In the genomic region with DNA sequence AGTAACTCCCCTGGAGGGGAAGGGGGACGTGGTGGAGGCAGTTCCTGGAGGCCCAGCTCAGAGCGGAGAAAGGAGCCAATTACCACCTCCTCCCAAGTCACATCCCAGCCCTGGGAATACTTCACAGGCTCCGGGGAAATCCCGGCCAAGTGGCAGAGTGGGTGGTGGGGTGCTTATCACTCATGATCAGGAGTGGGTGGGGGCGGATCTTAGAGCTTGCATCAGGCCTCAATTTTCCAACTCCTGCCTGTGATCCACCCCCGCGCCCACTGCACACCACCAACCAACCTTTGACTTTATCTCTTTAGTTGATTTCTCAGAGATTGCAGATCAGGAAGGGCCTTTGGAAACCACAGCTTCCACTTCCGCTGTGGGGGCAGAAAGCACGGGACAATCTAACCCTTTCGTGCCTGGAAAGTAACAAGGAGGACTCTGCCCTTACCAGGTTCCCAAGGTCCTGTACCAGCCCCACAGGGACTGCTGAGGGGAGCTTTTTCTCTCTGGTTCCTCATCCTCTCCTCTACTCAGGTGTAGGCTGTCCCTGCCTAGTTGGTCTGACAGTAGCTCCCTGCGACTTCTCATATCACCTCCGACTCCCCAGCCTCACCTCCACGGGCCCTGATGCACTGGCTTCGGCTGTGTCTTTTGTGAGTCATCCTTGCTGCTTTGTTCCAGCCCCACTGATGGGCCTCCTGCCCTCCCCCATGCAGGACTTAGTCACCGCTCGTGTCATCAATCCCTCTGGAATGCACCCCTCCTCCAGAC, we compare ENCODE assay signal across 1 cellular context.
TF ChIP-seq lines count a peak whose summit lies in the region.

No MANE protein-coding gene starts in this region.

TF ChIP-seq in HepG2, 621 proteins besides CTCF, POLR2A, EP300 and RAD21 (continued from another document and continues in another):
- TF ChIP-seq SRSF1 (optimal IDR thresholded peaks at IDR 0.05; ENCODE audit: low read depth, low read length), result peak; percentile 61
- TF ChIP-seq SETDB1 (CRISPR knock-in tag; IDR thresholded peaks at IDR 0.05; ENCODE audit: borderline replicate concordance), result no peak
- TF ChIP-seq ZNF749 (CRISPR knock-in tag; IDR thresholded peaks at IDR 0.05; ENCODE audit: borderline replicate concordance), result no peak
- TF ChIP-seq EEA1 (CRISPR knock-in tag; IDR thresholded peaks at IDR 0.05; ENCODE audit: borderline replicate concordance), result 0 out of 2 replicates have a peak, but pooled peaks have one; percentile 35
- TF ChIP-seq ZNF263 (CRISPR knock-in tag; IDR thresholded peaks at IDR 0.05), result peak; percentile 80
- TF ChIP-seq SRSF9 (IDR thresholded peaks at IDR 0.05; ENCODE audit: borderline replicate concordance, insufficient read depth, low read depth, low read length, poor library complexity, severe bottlenecking), result no peak
- TF ChIP-seq ATF2 (CRISPR knock-in tag; IDR thresholded peaks at IDR 0.05), result peak; percentile 66; the same call in 1 of the 2 replicates
- no peak for TF ChIP-seq ZNF180 (CRISPR knock-in tag; IDR thresholded peaks at IDR 0.05; ENCODE audit: borderline replicate concordance, low read depth)
- no peak for TF ChIP-seq ZNF747 (CRISPR knock-in tag; IDR thresholded peaks at IDR 0.05; ENCODE audit: borderline replicate concordance)
- no peak for TF ChIP-seq MTF2 (CRISPR knock-in tag; IDR thresholded peaks at IDR 0.05; ENCODE audit: borderline replicate concordance)
- TF ChIP-seq ZNF124 (CRISPR knock-in tag; IDR thresholded peaks at IDR 0.05), result no peak
- TF ChIP-seq, protein P1, sequence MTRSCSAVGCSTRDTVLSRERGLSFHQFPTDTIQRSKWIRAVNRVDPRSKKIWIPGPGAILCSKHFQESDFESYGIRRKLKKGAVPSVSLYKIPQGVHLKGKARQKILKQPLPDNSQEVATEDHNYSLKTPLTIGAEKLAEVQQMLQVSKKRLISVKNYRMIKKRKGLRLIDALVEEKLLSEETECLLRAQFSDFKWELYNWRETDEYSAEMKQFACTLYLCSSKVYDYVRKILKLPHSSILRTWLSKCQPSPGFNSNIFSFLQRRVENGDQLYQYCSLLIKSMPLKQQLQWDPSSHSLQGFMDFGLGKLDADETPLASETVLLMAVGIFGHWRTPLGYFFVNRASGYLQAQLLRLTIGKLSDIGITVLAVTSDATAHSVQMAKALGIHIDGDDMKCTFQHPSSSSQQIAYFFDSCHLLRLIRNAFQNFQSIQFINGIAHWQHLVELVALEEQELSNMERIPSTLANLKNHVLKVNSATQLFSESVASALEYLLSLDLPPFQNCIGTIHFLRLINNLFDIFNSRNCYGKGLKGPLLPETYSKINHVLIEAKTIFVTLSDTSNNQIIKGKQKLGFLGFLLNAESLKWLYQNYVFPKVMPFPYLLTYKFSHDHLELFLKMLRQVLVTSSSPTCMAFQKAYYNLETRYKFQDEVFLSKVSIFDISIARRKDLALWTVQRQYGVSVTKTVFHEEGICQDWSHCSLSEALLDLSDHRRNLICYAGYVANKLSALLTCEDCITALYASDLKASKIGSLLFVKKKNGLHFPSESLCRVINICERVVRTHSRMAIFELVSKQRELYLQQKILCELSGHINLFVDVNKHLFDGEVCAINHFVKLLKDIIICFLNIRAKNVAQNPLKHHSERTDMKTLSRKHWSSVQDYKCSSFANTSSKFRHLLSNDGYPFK (CRISPR knock-in tag; IDR thresholded peaks at IDR 0.05; ENCODE audit: borderline replicate concordance), result peak; percentile 38; the same call in 1 of the 2 replicates
- peak; percentile 6 for TF ChIP-seq ZEB1 (IDR thresholded peaks at IDR 0.05; ENCODE audit: insufficient replicate concordance, low read depth)
- peak; percentile 57; the same call in 1 of the 2 replicates for TF ChIP-seq ZNF274 (CRISPR knock-in tag; IDR thresholded peaks at IDR 0.05)
- TF ChIP-seq NFIB (CRISPR knock-in tag; IDR thresholded peaks at IDR 0.05; ENCODE audit: borderline replicate concordance), result no peak
- TF ChIP-seq, protein P2, sequence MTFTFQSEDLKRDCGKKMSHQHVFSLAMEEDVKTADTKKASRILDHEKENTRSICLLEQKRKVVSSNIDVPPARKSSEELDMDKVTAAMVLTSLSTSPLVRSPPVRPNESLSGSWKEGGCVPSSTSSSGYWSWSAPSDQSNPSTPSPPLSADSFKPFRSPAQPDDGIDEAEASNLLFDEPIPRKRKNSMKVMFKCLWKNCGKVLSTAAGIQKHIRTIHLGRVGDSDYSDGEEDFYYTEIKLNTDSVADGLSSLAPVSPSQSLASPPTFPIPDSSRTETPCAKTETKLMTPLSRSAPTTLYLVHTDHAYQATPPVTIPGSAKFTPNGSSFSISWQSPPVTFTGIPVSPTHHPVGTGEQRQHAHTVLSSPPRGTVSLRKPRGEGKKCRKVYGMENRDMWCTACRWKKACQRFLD (CRISPR knock-in tag; IDR thresholded peaks at IDR 0.05; ENCODE audit: borderline replicate concordance), result no peak
- TF ChIP-seq ZNF629 (CRISPR knock-in tag; conservative IDR thresholded peaks at IDR 0.05), result no peak; the same call in 1 of the 2 replicates
- TF ChIP-seq, protein P3, sequence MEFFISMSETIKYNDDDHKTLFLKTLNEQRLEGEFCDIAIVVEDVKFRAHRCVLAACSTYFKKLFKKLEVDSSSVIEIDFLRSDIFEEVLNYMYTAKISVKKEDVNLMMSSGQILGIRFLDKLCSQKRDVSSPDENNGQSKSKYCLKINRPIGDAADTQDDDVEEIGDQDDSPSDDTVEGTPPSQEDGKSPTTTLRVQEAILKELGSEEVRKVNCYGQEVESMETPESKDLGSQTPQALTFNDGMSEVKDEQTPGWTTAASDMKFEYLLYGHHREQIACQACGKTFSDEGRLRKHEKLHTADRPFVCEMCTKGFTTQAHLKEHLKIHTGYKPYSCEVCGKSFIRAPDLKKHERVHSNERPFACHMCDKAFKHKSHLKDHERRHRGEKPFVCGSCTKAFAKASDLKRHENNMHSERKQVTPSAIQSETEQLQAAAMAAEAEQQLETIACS (CRISPR knock-in tag; IDR thresholded peaks at IDR 0.05), result no peak
- no peak for TF ChIP-seq PBX2 (CRISPR knock-in tag; IDR thresholded peaks at IDR 0.05)
- TF ChIP-seq, protein P4, sequence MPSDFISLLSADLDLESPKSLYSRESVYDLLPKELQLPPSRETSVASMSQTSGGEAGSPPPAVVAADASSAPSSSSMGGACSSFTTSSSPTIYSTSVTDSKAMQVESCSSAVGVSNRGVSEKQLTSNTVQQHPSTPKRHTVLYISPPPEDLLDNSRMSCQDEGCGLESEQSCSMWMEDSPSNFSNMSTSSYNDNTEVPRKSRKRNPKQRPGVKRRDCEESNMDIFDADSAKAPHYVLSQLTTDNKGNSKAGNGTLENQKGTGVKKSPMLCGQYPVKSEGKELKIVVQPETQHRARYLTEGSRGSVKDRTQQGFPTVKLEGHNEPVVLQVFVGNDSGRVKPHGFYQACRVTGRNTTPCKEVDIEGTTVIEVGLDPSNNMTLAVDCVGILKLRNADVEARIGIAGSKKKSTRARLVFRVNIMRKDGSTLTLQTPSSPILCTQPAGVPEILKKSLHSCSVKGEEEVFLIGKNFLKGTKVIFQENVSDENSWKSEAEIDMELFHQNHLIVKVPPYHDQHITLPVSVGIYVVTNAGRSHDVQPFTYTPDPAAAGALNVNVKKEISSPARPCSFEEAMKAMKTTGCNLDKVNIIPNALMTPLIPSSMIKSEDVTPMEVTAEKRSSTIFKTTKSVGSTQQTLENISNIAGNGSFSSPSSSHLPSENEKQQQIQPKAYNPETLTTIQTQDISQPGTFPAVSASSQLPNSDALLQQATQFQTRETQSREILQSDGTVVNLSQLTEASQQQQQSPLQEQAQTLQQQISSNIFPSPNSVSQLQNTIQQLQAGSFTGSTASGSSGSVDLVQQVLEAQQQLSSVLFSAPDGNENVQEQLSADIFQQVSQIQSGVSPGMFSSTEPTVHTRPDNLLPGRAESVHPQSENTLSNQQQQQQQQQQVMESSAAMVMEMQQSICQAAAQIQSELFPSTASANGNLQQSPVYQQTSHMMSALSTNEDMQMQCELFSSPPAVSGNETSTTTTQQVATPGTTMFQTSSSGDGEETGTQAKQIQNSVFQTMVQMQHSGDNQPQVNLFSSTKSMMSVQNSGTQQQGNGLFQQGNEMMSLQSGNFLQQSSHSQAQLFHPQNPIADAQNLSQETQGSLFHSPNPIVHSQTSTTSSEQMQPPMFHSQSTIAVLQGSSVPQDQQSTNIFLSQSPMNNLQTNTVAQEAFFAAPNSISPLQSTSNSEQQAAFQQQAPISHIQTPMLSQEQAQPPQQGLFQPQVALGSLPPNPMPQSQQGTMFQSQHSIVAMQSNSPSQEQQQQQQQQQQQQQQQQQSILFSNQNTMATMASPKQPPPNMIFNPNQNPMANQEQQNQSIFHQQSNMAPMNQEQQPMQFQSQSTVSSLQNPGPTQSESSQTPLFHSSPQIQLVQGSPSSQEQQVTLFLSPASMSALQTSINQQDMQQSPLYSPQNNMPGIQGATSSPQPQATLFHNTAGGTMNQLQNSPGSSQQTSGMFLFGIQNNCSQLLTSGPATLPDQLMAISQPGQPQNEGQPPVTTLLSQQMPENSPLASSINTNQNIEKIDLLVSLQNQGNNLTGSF (CRISPR knock-in tag; IDR thresholded peaks at IDR 0.05), result no peak
- 0 out of 2 replicates have a peak, but pooled peaks have one; percentile 62 for TF ChIP-seq ZNF136 (CRISPR knock-in tag; IDR thresholded peaks at IDR 0.05; ENCODE audit: low read depth)
- TF ChIP-seq DMAP1 (CRISPR knock-in tag; IDR thresholded peaks at IDR 0.05), result peak; percentile 82
- TF ChIP-seq KIAA2018 (CRISPR knock-in tag; IDR thresholded peaks at IDR 0.05; ENCODE audit: borderline replicate concordance), result no peak
- TF ChIP-seq, protein P5, sequence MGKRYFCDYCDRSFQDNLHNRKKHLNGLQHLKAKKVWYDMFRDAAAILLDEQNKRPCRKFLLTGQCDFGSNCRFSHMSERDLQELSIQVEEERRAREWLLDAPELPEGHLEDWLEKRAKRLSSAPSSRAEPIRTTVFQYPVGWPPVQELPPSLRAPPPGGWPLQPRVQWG (CRISPR knock-in tag; IDR thresholded peaks at IDR 0.05; ENCODE audit: borderline replicate concordance, low read depth), result no peak
- peak; percentile 98 for TF ChIP-seq BRD4 (CRISPR knock-in tag; IDR thresholded peaks at IDR 0.05)
- TF ChIP-seq KLF11 (CRISPR knock-in tag; IDR thresholded peaks at IDR 0.05), result 0 out of 2 replicates have a peak, but pooled peaks have one; percentile 52
